9 cellular contexts compared by ENCODE assay signal in genomic region chr3:71127463-71128243, GRCh38.
A peak's percentile ranks its signal among the peaks of the same experiment; 100 is the strongest.
DNase-seq lines count a peak whose midpoint lies in the region; ATAC-seq and TF ChIP-seq lines count a peak whose summit lies in the region.
"Had no signal": no experiment of that assay in that cellular context is flagged by ENCODE, and none has a peak within 500 bp of the region (broad histone marks: within the 10 kb centered on the region; RNA-seq: fewer than 3 reads in every experiment).

No MANE protein-coding gene starts in this region.

- peak; percentile 39 for DNase-seq in activated T-cell treated with anti-CD3 and anti-CD28 coated beads for 4 hours
- no peak for DNase-seq in activated T-cell treated with anti-CD3 and anti-CD28 coated beads, Interleukin-2, amount 50 U/mL, for 1 hour
- peak; percentile 50 for DNase-seq in activated naive CD8-positive, alpha-beta T cell treated with anti-CD3 and anti-CD28 coated beads for 36 hours
- no peak for DNase-seq in left lung
- no peak for DNase-seq in thyroid gland
- no peak for DNase-seq in adrenal gland
- no peak for DNase-seq in NCI-H226
- DNase-seq in NCI-H187 treated with DMSO at 0.1 percent for 48 hours (lab: John Stamatoyannopoulos, UW) = no peak

- WGBS in thyroid gland, 2 donors = 72 to 76% methylated on average over 10 of the region's 10 CpGs
- 62 to 73% (median 69%) methylated on average over 10 of the region's 10 CpGs for WGBS in adrenal gland, 4 donors

- H3K4me3 ChIP-seq in left lung = peak overlapping the region in 1 of 2 donors; percentile 51
- H3K4me3 ChIP-seq in thyroid gland (replicated peaks in 1 of 3) = no peak overlapping the region
- H3K4me3 ChIP-seq in adrenal gland = peak overlapping the region in 1 of 4 donors; percentile 2

- H3K36me3 ChIP-seq in left lung (no peaks in the 10 kb centered on the region), thyroid gland (no peaks in the 10 kb centered on the region), adrenal gland (replicated peaks in 1 of 2) (no peaks in the 10 kb centered on the region)

- TF ChIP-seq CTCF in left lung (IDR thresholded peaks at IDR 0.05) (no peak), thyroid gland (IDR thresholded peaks at IDR 0.05) (no peak), adrenal gland (IDR thresholded peaks at IDR 0.05) (no peak)

- no peaks in the 10 kb centered on the region for H3K27me3 ChIP-seq in left lung
- H3K27me3 ChIP-seq in thyroid gland = no peaks in the 10 kb centered on the region
- no peaks in the 10 kb centered on the region for H3K27me3 ChIP-seq in adrenal gland

- H3K9me3 ChIP-seq in left lung (no peaks in the 10 kb centered on the region), thyroid gland (no peaks in the 10 kb centered on the region), adrenal gland (replicated peaks in 1 of 3) (no peaks in the 10 kb centered on the region)

- peaks cover 43% of the 10 kb centered on the region for H3K36me3 Mint-ChIP-seq in activated naive CD8-positive, alpha-beta T cell treated with anti-CD3 and anti-CD28 coated beads for 36 hours

- H3K4me1 ChIP-seq in left lung (peaks cover 25 to 43% of the 10 kb centered on the region in 2 donors), thyroid gland (peaks cover 35 to 57% of the 10 kb centered on the region in 2 donors), adrenal gland (replicated peaks in 1 of 2) (peaks cover 6 to 37% of the 10 kb centered on the region in 2 donors)

- H3K27ac Mint-ChIP-seq in activated naive CD8-positive, alpha-beta T cell treated with anti-CD3 and anti-CD28 coated beads for 36 hours = peak overlapping the region; percentile 95

- H3K9me3 Mint-ChIP-seq in activated naive CD8-positive, alpha-beta T cell treated with anti-CD3 and anti-CD28 coated beads for 36 hours = peaks cover 1% of the 10 kb centered on the region

- H3K27me3 Mint-ChIP-seq in activated naive CD8-positive, alpha-beta T cell treated with anti-CD3 and anti-CD28 coated beads for 36 hours = no peaks in the 10 kb centered on the region

- ATAC-seq in left lung = peak; percentile 18

- TF ChIP-seq POLR2A in thyroid gland (IDR thresholded peaks at IDR 0.05) = no peak
- no peak for TF ChIP-seq POLR2A in adrenal gland (IDR thresholded peaks at IDR 0.05)

- H3K4me3 Mint-ChIP-seq in activated naive CD8-positive, alpha-beta T cell treated with anti-CD3 and anti-CD28 coated beads for 36 hours = peak overlapping the region; percentile 87

- peak overlapping the region; percentile 92 to 94 for H3K27ac ChIP-seq in left lung
- peak overlapping the region; percentile 25 to 91 (median 91) for H3K27ac ChIP-seq in thyroid gland
- H3K27ac ChIP-seq in adrenal gland = peak overlapping the region in 1 of 5 donors; percentile 7
- H3K27ac ChIP-seq: C4-2B had no signal

- intact Hi-C loops in left lung (cut with DNase I) = no loop called here
- intact Hi-C loops in thyroid gland (cut with DNase I) = no loop called here
- intact Hi-C loops in adrenal gland (cut with DNase I) = no loop called here

- peaks cover 64% of the 10 kb centered on the region for H3K4me1 Mint-ChIP-seq in activated naive CD8-positive, alpha-beta T cell treated with anti-CD3 and anti-CD28 coated beads for 36 hours

Comparison
In these comparisons a context has a peak if more than half of its experiments do, and no peak if none do; other contexts are left out.
1. DNase-seq: peak in activated T-cell treated with anti-CD3 and anti-CD28 coated beads for 4 hours (single experiment) and activated naive CD8-positive, alpha-beta T cell treated with anti-CD3 and anti-CD28 coated beads for 36 hours (single experiment); none in activated T-cell treated with anti-CD3 and anti-CD28 coated beads, Interleukin-2, amount 50 U/mL, for 1 hour (single experiment), left lung (0 of 2), thyroid gland (0 of 2), adrenal gland (0 of 7), NCI-H226 (single experiment) and NCI-H187 treated with DMSO at 0.1 percent for 48 hours (single experiment).